In genomic region chrX:149510386-149510785, GRCh38 we compare ENCODE assay signal across 12 cellular contexts. TPM values are rescaled to one million over a fixed set of nuclear protein-coding genes. Genes with fewer than 3 reads are reported as not detected.
A peak's percentile ranks its signal among the peaks of the same experiment; 100 is the strongest.
DNase-seq lines count a peak whose midpoint lies in the region; ATAC-seq, FAIRE-seq and TF ChIP-seq lines count a peak whose summit lies in the region.
"Had no signal": no experiment of that assay in that cellular context is flagged by ENCODE, and none has a peak within 500 bp of the region (broad histone marks: within the 10 kb centered on the region; RNA-seq: fewer than 3 reads in every experiment).

No MANE protein-coding gene starts in this region.

- H4K20me1 ChIP-seq in K562 (replicated peaks; ENCODE audit: control insufficient read depth, insufficient read depth, low read length) (no peaks in the 10 kb centered on the region; the same call in 1 of the 2 replicates), osteoblast (ENCODE audit: insufficient read depth, low read length) (no peaks in the 10 kb centered on the region)

- peak; percentile 46 for DNase-seq in DMS53 (lab: John Stamatoyannopoulos, UW)
- no peak for DNase-seq in DMS53 treated with DMSO at 0.1 percent for 48 hours (lab: John Stamatoyannopoulos, UW; ENCODE audit: unreplicated experiment)
- peak; percentile 64 for DNase-seq in HT1080 (ENCODE audit: low read depth)
- peak in 2 of 4 experiments; percentile 14 to 26 for DNase-seq in K562 (ENCODE audit: extremely low read depth in 1 of 4, low spot score in 3 of 4)
- peak; percentile 64 for DNase-seq in osteoblast (ENCODE audit: insufficient read length, low spot score, missing footprints)
- no peak for DNase-seq in ureter (ENCODE audit: low spot score)
- DNase-seq in NCI-H2196 treated with DMSO at 0.1 percent for 48 hours (lab: John Stamatoyannopoulos, UW; ENCODE audit: unreplicated experiment) = no peak
- DNase-seq: 8988T; activated naive CD4-positive, alpha-beta T cell treated with anti-CD3 and anti-CD28 coated beads, Interleukin-2, amount 10 ng/mL, durations not matched to agents 7 days and 5 days; T-helper 2 cell had no signal

- TF ChIP-seq CTCF in K562 (IDR thresholded peaks at IDR 0.05 in 2 of 3, conservative IDR thresholded peaks at IDR 0.05 in 1 of 3; ENCODE audit: insufficient read depth in 2 of 3, low read depth in 1 of 3, low read length in 3 of 3) (peak; percentile 27 to 49 (median 47); a peak in 5 of 6 replicates), osteoblast (IDR thresholded peaks at IDR 0.05; ENCODE audit: extremely low read depth, low read depth, low read length) (peak; percentile 37)

- WGBS in K562 (ENCODE audit: insufficient coverage, low coverage, missing lambda C conversion rate) = 8% methylated on average over 4 of the region's 4 CpGs

- intact Hi-C loops in K562 (cut with micrococcal nuclease) = loop anchor here (10.0 kb wide), 1 partner anchor 134 kb away; no protein-coding TSS in a partner anchor

- H3K27me3 ChIP-seq in K562 (ENCODE audit: control insufficient read depth in 2 of 2, insufficient read depth in 2 of 2, low read length in 2 of 2) = peaks cover 0 to 7% of the 10 kb centered on the region in 2 experiments; a peak in 3 of 5 replicates
- H3K27me3 ChIP-seq in osteoblast (ENCODE audit: insufficient read depth, low read length) = peaks cover 20% of the 10 kb centered on the region
- H3K27me3 ChIP-seq: esophagus muscularis mucosa had no signal

- H3K9me1 ChIP-seq in K562 (ENCODE audit: control insufficient read depth, insufficient read depth, low read length) = peaks cover 4% of the 10 kb centered on the region

- H3K36me3 ChIP-seq in K562 (ENCODE audit: control insufficient read depth, insufficient read depth, low read length) (no peaks in the 10 kb centered on the region), osteoblast (ENCODE audit: insufficient read depth, low read length) (no peaks in the 10 kb centered on the region)
- H3K36me3 ChIP-seq: esophagus muscularis mucosa had no signal

- H3K27ac ChIP-seq in K562 (ENCODE audit: extremely low read depth, low read depth, low read length) (no peak overlapping the region), osteoblast (ENCODE audit: low read depth, low read length) (no peak overlapping the region)
- H3K27ac ChIP-seq: esophagus muscularis mucosa had no signal

- in situ Hi-C loops in K562 (cut with MboI) = loop anchor here (10.0 to 25.0 kb wide), 2 partner anchors 64 to 127 kb away; partner anchors contain the start of gene TMEM185A

- peaks cover under 1 to 20% of the 10 kb centered on the region in 2 experiments; a peak in 4 of 5 replicates for H3K4me1 ChIP-seq in K562 (replicated peaks in 1 of 2; ENCODE audit: control insufficient read depth in 2 of 2, insufficient read depth in 2 of 2, low read length in 2 of 2)
- peaks cover 3% of the 10 kb centered on the region for H3K4me1 ChIP-seq in osteoblast (ENCODE audit: insufficient read depth, low read length)

- no peak overlapping the region for H3K9ac ChIP-seq in K562 (ENCODE audit: insufficient read depth in 1 of 2, low read depth in 2 of 2, low read length in 2 of 2)

- peak; percentile 47 to 54 for TF ChIP-seq RAD21 in K562 (CRISPR knock-in tag; conservative IDR thresholded peaks at IDR 0.05 in 1 of 2, IDR thresholded peaks at IDR 0.05 in 1 of 2)

- H3K79me2 ChIP-seq in K562 (ENCODE audit: control insufficient read depth, insufficient read depth, low read length) (no peaks in the 10 kb centered on the region), osteoblast (ENCODE audit: insufficient read depth, low read length) (no peaks in the 10 kb centered on the region)

- no peak overlapping the region for H3K4me3 ChIP-seq in K562
- H3K4me3 ChIP-seq in osteoblast (ENCODE audit: insufficient read depth, low read length) = no peak overlapping the region
- H3K4me3 ChIP-seq: esophagus muscularis mucosa had no signal

- no peak for TF ChIP-seq POLR2A in K562 (conservative IDR thresholded peaks at IDR 0.05)

- peak overlapping the region; percentile 3; the same call in 1 of the 2 replicates for H2AFZ ChIP-seq in K562 (ENCODE audit: low read depth, low read length)
- H2AFZ ChIP-seq in osteoblast (ENCODE audit: low read length) = no peak overlapping the region

- H3K4me2 ChIP-seq in K562 (ENCODE audit: insufficient read depth, low read length) (no peak overlapping the region), osteoblast (ENCODE audit: insufficient read depth, low read length) (no peak overlapping the region)

- FAIRE-seq in K562 (lab: Jason Lieb, UNC) = no peak

- POLR2A ChIA-PET in K562 (lab: Yijun Ruan, JAX) = interaction anchor here (0.6 kb wide), 1 partner anchor 326 kb away, joined by 3 read pairs; no protein-coding TSS in a partner anchor

- no TSS peak for BruUV-seq in K562 (replicated peaks; lab: Mats Ljungman, UMichigan)

- ATAC-seq in K562 (peak; percentile 72), GM18858 (IDR thresholded peaks at IDR 0.05; ENCODE audit: unreplicated experiment) (no peak)

- no peak for TF ChIP-seq EP300 in K562 (IDR thresholded peaks at IDR 0.05; ENCODE audit: low read length)

- H3K9me3 ChIP-seq in K562 (replicated peaks; ENCODE audit: control insufficient read depth, insufficient read depth, low read depth, low read length) (no peaks in the 10 kb centered on the region), osteoblast (ENCODE audit: low read depth, low read length) (no peaks in the 10 kb centered on the region)
- H3K9me3 ChIP-seq: esophagus muscularis mucosa had no signal

- CTCF ChIA-PET in K562 (lab: Yijun Ruan, JAX; ENCODE audit: low intra/inter-chr PET ratio) = no interaction called here

RNA-seq across cellular contexts. Expression of gene IDS, which starts 5.3 kb away (rescaled TPM):
- total RNA-seq in HT1080 (2014; rRNA removed; shearing (Covaris generic)) = 53.5 and 88.4 TPM in 2 replicates
- 90.5 and 108 TPM in 2 replicates for polyA plus RNA-seq in HT1080 (2015; cell fraction: cytosol; rRNA removed)
- polyA plus RNA-seq in HT1080 (2015; cell fraction: nucleus; rRNA removed) = 43.8 and 53.0 TPM in 2 replicates
- total RNA-seq in K562 (2011; cell fraction: chromatin; rRNA removed; ENCODE audit: low replicate concordance) = 10.7 and 16.7 TPM in 2 replicates
- total RNA-seq in K562 (2011; cell fraction: nucleolus; rRNA removed) = 9.7 and 12.8 TPM in 2 replicates
- total RNA-seq in K562 (2011; cell fraction: nucleoplasm; rRNA removed) = 11.2 and 19.3 TPM in 2 replicates
- total RNA-seq in K562 (2014; rRNA removed) (11.2 and 13.1 TPM in 2 replicates), K562 (2014; rRNA removed; fragmentation: Illumina TruSeq; extraction: Trizol) (6.7 and 6.8 TPM in 2 replicates), K562 (2015; rRNA removed; fragmentation: Illumina TruSeq; extraction: Trizol) (6.7 and 8.2 TPM in 2 replicates), K562 (2021) (11.1 and 12.0 TPM in 2 replicates), osteoblast (48.9 and 50.4 TPM in 2 replicates), ureter (86.8 TPM)
- polyA plus RNA-seq in K562 (2011; rRNA removed) (18.6 and 21.2 TPM in 2 replicates), K562 (2014; fragmentation: Illumina TruSeq; extraction: Trizol) (11.6 and 15.4 TPM in 2 replicates), K562 (2014; fragmentation: Nextera tagmentation; extraction: Ambion mirVana) (1 to 10 TPM; 2.0 to 2.2 TPM), K562 (2014; rRNA removed) (8.6 and 10.4 TPM in 2 replicates)
- polyA plus RNA-seq in K562 (2011; cell fraction: cytosol; rRNA removed) = 17.5 and 23.3 TPM in 2 replicates
- polyA plus RNA-seq in K562 (2011; cell fraction: nucleus; rRNA removed) = 16.3 and 21.7 TPM in 2 replicates
- polyA plus RNA-seq in K562 (2012) = 15.3 and 27.2 TPM in 2 replicates
- 13.9 and 16.8 TPM in 2 replicates for polyA minus RNA-seq in K562 (2011; rRNA and poly(A)+ RNA removed)
- polyA minus RNA-seq in K562 (2011; cell fraction: cytosol; rRNA and poly(A)+ RNA removed) = 9.7 and 15.1 TPM in 2 replicates
- 6.3 and 8.4 TPM in 2 replicates for polyA minus RNA-seq in K562 (2011; cell fraction: nucleus; rRNA and poly(A)+ RNA removed)

RNA-seq across cellular contexts. Expression of gene EOLA1, which starts 30.4 kb away (rescaled TPM):
- 11.2 and 12.4 TPM in 2 replicates for total RNA-seq in HT1080 (2014; rRNA removed; shearing (Covaris generic))
- polyA plus RNA-seq in HT1080 (2015; cell fraction: cytosol; rRNA removed) = 8.2 and 13.2 TPM in 2 replicates
- 7.0 and 9.3 TPM in 2 replicates for polyA plus RNA-seq in HT1080 (2015; cell fraction: nucleus; rRNA removed)
- total RNA-seq in K562 (2011; cell fraction: chromatin; rRNA removed; ENCODE audit: low replicate concordance) = 15.2 and 24.3 TPM in 2 replicates
- 14.3 and 19.2 TPM in 2 replicates for total RNA-seq in K562 (2011; cell fraction: nucleolus; rRNA removed)
- total RNA-seq in K562 (2011; cell fraction: nucleoplasm; rRNA removed) = 14.2 and 19.9 TPM in 2 replicates
- total RNA-seq in K562 (2014; rRNA removed) (14.4 and 16.7 TPM in 2 replicates), K562 (2014; rRNA removed; fragmentation: Illumina TruSeq; extraction: Trizol) (18.0 and 18.1 TPM in 2 replicates), K562 (2015; rRNA removed; fragmentation: Illumina TruSeq; extraction: Trizol) (20.8 and 21.6 TPM in 2 replicates), K562 (2021) (20.9 and 23.0 TPM in 2 replicates), osteoblast (12.1 and 13.0 TPM in 2 replicates), ureter (22.2 TPM)
- polyA plus RNA-seq in K562 (2011; rRNA removed) (25.6 and 32.9 TPM in 2 replicates), K562 (2014; fragmentation: Illumina TruSeq; extraction: Trizol) (19.5 and 20.7 TPM in 2 replicates), K562 (2014; fragmentation: Nextera tagmentation; extraction: Ambion mirVana) (10 to 100 TPM in 1 of 2 experiments, 1 to 10 TPM in 1; 6.3 to 12.2 TPM), K562 (2014; rRNA removed) (17.5 and 18.2 TPM in 2 replicates)
- 15.7 and 19.0 TPM in 2 replicates for polyA plus RNA-seq in K562 (2011; cell fraction: cytosol; rRNA removed)
- polyA plus RNA-seq in K562 (2011; cell fraction: nucleus; rRNA removed) = 21.4 and 23.6 TPM in 2 replicates
- 22.8 and 26.0 TPM in 2 replicates for polyA plus RNA-seq in K562 (2012)
- polyA minus RNA-seq in K562 (2011; rRNA and poly(A)+ RNA removed) = 11.3 and 12.2 TPM in 2 replicates
- 8.0 and 8.7 TPM in 2 replicates for polyA minus RNA-seq in K562 (2011; cell fraction: cytosol; rRNA and poly(A)+ RNA removed)
- polyA minus RNA-seq in K562 (2011; cell fraction: nucleus; rRNA and poly(A)+ RNA removed) = 16.7 and 24.5 TPM in 2 replicates

RNA-seq across cellular contexts. Expression of gene HSFX3, which starts 39.3 kb away (rescaled TPM):
- not detected in 2 replicates for total RNA-seq in HT1080 (2014; rRNA removed; shearing (Covaris generic))
- not detected in 2 replicates for polyA plus RNA-seq in HT1080 (2015; cell fraction: cytosol; rRNA removed)
- polyA plus RNA-seq in HT1080 (2015; cell fraction: nucleus; rRNA removed) = not detected in 2 replicates
- not detected in 2 replicates for total RNA-seq in K562 (2011; cell fraction: chromatin; rRNA removed; ENCODE audit: low replicate concordance)
- not detected in 2 replicates for total RNA-seq in K562 (2011; cell fraction: nucleolus; rRNA removed)
- not detected in 2 replicates for total RNA-seq in K562 (2011; cell fraction: nucleoplasm; rRNA removed)
- total RNA-seq in K562 (2014; rRNA removed) (not detected in 2 replicates), K562 (2014; rRNA removed; fragmentation: Illumina TruSeq; extraction: Trizol) (not detected in 2 replicates), K562 (2015; rRNA removed; fragmentation: Illumina TruSeq; extraction: Trizol) (not detected in 2 replicates), K562 (2021) (not detected in 2 replicates), osteoblast (not detected in 2 replicates), ureter (not detected)
- polyA plus RNA-seq in K562 (2011; rRNA removed) (0.10 TPM in 1 of 2 replicates, not detected in the other), K562 (2014; fragmentation: Illumina TruSeq; extraction: Trizol) (not detected in 2 replicates), K562 (2014; fragmentation: Nextera tagmentation; extraction: Ambion mirVana) (under 1 TPM in 1 of 2 experiments, not detected in 1; 0.08 TPM), K562 (2014; rRNA removed) (not detected in 2 replicates)
- not detected in 2 replicates for polyA plus RNA-seq in K562 (2011; cell fraction: cytosol; rRNA removed)
- 0.10 TPM in 1 of 2 replicates, not detected in the other for polyA plus RNA-seq in K562 (2011; cell fraction: nucleus; rRNA removed)
- polyA plus RNA-seq in K562 (2012) = 0.07 and 0.15 TPM in 2 replicates
- polyA minus RNA-seq in K562 (2011; rRNA and poly(A)+ RNA removed) = not detected in 2 replicates
- polyA minus RNA-seq in K562 (2011; cell fraction: cytosol; rRNA and poly(A)+ RNA removed) = not detected in 2 replicates
- polyA minus RNA-seq in K562 (2011; cell fraction: nucleus; rRNA and poly(A)+ RNA removed) = not detected in 2 replicates
- total RNA-seq: esophagus muscularis mucosa had no signal

Comparison
In these comparisons a context has a peak if more than half of its experiments do, and no peak if none do; other contexts are left out.
1. DNase-seq: peak in DMS53 (single experiment), HT1080 (single experiment) and osteoblast (single experiment); none in DMS53 treated with DMSO at 0.1 percent for 48 hours (single experiment), ureter (single experiment) and NCI-H2196 treated with DMSO at 0.1 percent for 48 hours (single experiment).